8 cellular contexts compared by ENCODE assay signal in genomic region chr16:4693296-4693955, GRCh38. TPM values are rescaled to one million over a fixed set of nuclear protein-coding genes. Genes with fewer than 3 reads are reported as not detected.
A peak's percentile ranks its signal among the peaks of the same experiment; 100 is the strongest.
DNase-seq lines count a peak whose midpoint lies in the region; ATAC-seq and TF ChIP-seq lines count a peak whose summit lies in the region.

NUDT16L1 (plus strand) TSS chr16:4693562; CDS start chr16:4693727, 165 bp downstream.

- peak; percentile 42 for TF ChIP-seq CTCF in lower lobe of right lung (IDR thresholded peaks at IDR 0.05)

- intact Hi-C loops in lower lobe of right lung (cut with DNase I) = no loop called here

- H3K9me3 ChIP-seq in ectodermal cell (ENCODE audit: control insufficient read depth, low read length) (no peaks in the 10 kb centered on the region), lower lobe of right lung (no peaks in the 10 kb centered on the region)

- peaks cover 9% of the 10 kb centered on the region for H3K4me1 ChIP-seq in ectodermal cell (ENCODE audit: control insufficient read depth, insufficient read depth, low read length)
- peaks cover 25% of the 10 kb centered on the region for H3K4me1 ChIP-seq in lower lobe of right lung

- H3K27ac ChIP-seq in ectodermal cell (ENCODE audit: insufficient read depth, low read depth, low read length, poor library complexity, severe bottlenecking) = no peak within 1 kb of the TSS
- peak within 1 kb of the TSS; percentile 95 for H3K27ac ChIP-seq in lower lobe of right lung

- peaks cover 6% of the 10 kb centered on the region for H3K36me3 ChIP-seq in ectodermal cell (ENCODE audit: control insufficient read depth, insufficient read depth, low read length)
- H3K36me3 ChIP-seq in lower lobe of right lung = peaks cover 52% of the 10 kb centered on the region

- DNase-seq in CMK (ENCODE audit: low read depth) (peak; percentile 86), HS-5 (ENCODE audit: low read depth) (peak; percentile 63), NK-92 (lab: John Stamatoyannopoulos, UW; ENCODE audit: unreplicated experiment) (peak; percentile 83), lower lobe of right lung (peak; percentile 98)
- peak; percentile 90 to 97 for DNase-seq in activated CD8-positive, alpha-beta memory T cell treated with anti-CD3 and anti-CD28 coated beads for 1 hour (ENCODE audit: extremely low read depth in 1 of 2, low read depth in 1 of 2)
- DNase-seq in stimulated activated CD4-positive, alpha-beta T cell treated with anti-CD3 and anti-CD28 coated beads, TNF-alpha, amount 100 ng/mL, for 1 hour (ENCODE audit: low read depth in 3 of 3, low spot score in 1 of 3) = peak; percentile 88 to 96 (median 95)

- H3K4me3 ChIP-seq in ectodermal cell (ENCODE audit: insufficient read depth, low read depth, low read length) (peak within 1 kb of the TSS; percentile 99), lower lobe of right lung (peak within 1 kb of the TSS; percentile 98)

- H3K27me3 ChIP-seq in ectodermal cell (ENCODE audit: control insufficient read depth, insufficient read depth, low read length, poor library complexity, severe bottlenecking) (no peaks in the 10 kb centered on the region), lower lobe of right lung (ENCODE audit: low read depth) (no peaks in the 10 kb centered on the region)

- WGBS in ectodermal cell, 2 experiments = 0% methylated on average over 91 of the region's 91 CpGs

- peak; percentile 85 for ATAC-seq in GM19468 (IDR thresholded peaks at IDR 0.05; ENCODE audit: extremely low read depth, unreplicated experiment)
- peak; percentile 96 to 97 for ATAC-seq in lower lobe of right lung

RNA-seq across cellular contexts. Expression of gene NUDT16L1, which starts in this region (rescaled TPM):
- polyA plus RNA-seq in ectodermal cell (2013, experiment 1 of 4) = 32.9 TPM
- polyA plus RNA-seq in ectodermal cell (2013, experiment 2 of 4) = 37.9 TPM
- 32.6 TPM for polyA plus RNA-seq in ectodermal cell (2013, experiment 3 of 4)
- polyA plus RNA-seq in ectodermal cell (2013, experiment 4 of 4) = 36.5 TPM
- 27.3 TPM for total RNA-seq in lower lobe of right lung
